Comparison of ENCODE assay signal across 8 cellular contexts in the genomic region with DNA sequence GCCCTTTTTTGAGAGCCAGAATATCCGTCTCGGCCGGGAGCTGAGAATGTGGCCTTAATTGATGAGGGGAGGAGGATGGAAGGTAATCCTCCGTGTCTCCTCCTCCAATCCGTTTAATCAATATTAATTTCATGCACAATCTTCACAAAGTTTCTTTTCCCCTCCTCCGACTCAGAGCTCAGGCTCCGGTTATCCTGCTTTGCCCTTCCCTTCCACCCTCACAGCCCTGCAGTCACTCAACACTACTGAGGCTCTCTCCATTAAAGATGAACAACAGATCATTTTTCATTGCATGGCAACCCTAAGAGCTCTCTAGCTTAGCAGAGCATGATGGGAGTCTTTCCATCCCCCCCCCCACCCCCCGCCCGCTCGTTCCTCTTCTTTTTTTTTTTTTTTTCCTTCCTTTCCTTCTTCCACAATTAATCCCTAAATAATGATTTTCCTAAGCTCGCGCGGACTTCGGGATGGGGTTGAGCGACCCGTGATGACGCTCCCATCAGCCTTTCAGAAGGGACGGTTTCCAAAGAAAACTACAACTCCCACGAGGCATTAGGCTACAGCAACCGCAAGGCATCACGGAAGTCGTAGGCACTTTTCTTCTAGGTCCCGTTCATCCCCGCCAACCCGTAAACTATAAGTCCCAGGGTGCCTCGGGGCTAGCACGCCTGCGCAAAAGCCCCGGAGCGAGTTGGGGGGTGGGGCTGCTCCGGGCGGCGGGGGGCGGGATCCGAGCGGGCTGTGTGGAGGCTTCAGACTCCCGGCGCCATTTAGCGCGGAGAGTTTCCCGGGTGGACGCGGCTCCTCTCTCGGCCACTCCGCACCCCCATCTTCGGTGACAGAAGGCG.
DNase-seq lines count a peak whose midpoint lies in the region; ATAC-seq and TF ChIP-seq lines count a peak whose summit lies in the region.

A gene (plus strand): TSS at position 752 of the 845 bp plus-strand sequence. CDS start 987 bp downstream, outside the sequence.

- peak; percentile 58 for ATAC-seq in GM19035 (IDR thresholded peaks at IDR 0.05; ENCODE audit: unreplicated experiment)
- peak; percentile 52 for ATAC-seq in HG03354 (IDR thresholded peaks at IDR 0.05; ENCODE audit: poor library complexity, severe bottlenecking, unreplicated experiment)
- peak; percentile 66 to 69 for ATAC-seq in activated CD4-positive, CD25-positive, alpha-beta regulatory T cell treated with anti-CD3 and anti-CD28 coated beads, Interleukin-2, amount 50 U/mL, for 24 hours

- no peak for TF ChIP-seq CTCF in AG09319 (IDR thresholded peaks at IDR 0.05; ENCODE audit: low read depth, low read length)

- peak; percentile 98 for DNase-seq in AG09319 (ENCODE audit: extremely low read depth, low read depth)
- DNase-seq in NCI-H446 treated with DMSO at 0.1 percent for 48 hours (lab: John Stamatoyannopoulos, UW): peak; percentile 100
- DNase-seq in cerebellar cortex (ENCODE audit: low spot score): peak; percentile 100
- DNase-seq in islet precursor cell: peak; percentile 100
- peak; percentile 96 to 98 for DNase-seq in stimulated activated CD4-positive, alpha-beta T cell treated with anti-CD3 and anti-CD28 coated beads, Interleukin-15, amount 100 ng/mL, for 1 hour (ENCODE audit: low read depth in 1 of 2, low spot score in 1 of 2)

Comparison
In these comparisons a context has a peak if more than half of its experiments do, and no peak if none do; other contexts are left out.
1. Peak in every context shown above with its lines: DNase-seq and ATAC-seq.